8 cellular contexts compared by ENCODE assay signal in the genomic region with DNA sequence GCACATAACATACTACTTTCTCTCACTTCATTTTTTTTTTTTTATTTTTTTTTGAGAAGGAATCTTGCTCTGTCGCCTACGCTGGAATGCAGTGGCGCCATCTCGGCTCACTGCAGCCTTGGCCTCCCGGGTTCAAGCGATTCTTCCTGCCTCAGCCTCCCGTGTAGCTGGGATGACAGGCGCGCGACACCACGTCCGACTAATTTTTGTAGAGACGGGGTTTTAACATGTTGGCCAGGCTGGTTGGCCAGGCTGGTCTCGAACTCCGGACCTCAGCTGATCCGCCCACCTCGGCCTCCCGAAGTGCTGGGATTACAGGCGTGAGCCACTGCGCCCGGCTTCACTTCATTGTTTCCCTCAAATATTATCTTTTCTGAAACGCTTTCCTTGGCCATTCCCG. TPM values are rescaled to one million over a fixed set of nuclear protein-coding genes. Genes with fewer than 3 reads are reported as not detected.
DNase-seq lines count a peak whose midpoint lies in the region; ATAC-seq and TF ChIP-seq lines count a peak whose summit lies in the region.

No MANE protein-coding gene starts in this region.

- peak overlapping the region; percentile 96 for H3K4me3 ChIP-seq in BE2C (ENCODE audit: low read depth, low read length)
- peak overlapping the region; percentile 68 for H3K4me3 ChIP-seq in MM.1S (ENCODE audit: low read length)
- peak overlapping the region; percentile 37 for H3K4me3 ChIP-seq in choroid plexus epithelial cell (ENCODE audit: low read depth, low read length)

- peaks cover 39% of the 10 kb centered on the region for H3K36me3 Mint-ChIP-seq in nephron (ENCODE audit: low read depth)

- H3K27ac Mint-ChIP-seq in nephron: peak overlapping the region in 2 of 3 experiments; percentile 30 to 91

- DNase-seq in BE2C (no peak), MM.1S (no peak), choroid plexus epithelial cell (ENCODE audit: low read depth) (no peak), ACHN (no peak), KBM-7 (no peak)

- peak overlapping the region; percentile 98 to 99 (median 99) for H3K4me3 Mint-ChIP-seq in nephron

- H3K4me1 ChIP-seq in BE2C: no peaks in the 10 kb centered on the region
- peaks cover 4% of the 10 kb centered on the region; the same call in 1 of the 2 replicates for H3K4me1 ChIP-seq in MM.1S (ENCODE audit: low read length)

- no peaks in the 10 kb centered on the region for H3K9me3 Mint-ChIP-seq in nephron

- H3K79me2 ChIP-seq in MM.1S (ENCODE audit: low read length): peaks cover 25% of the 10 kb centered on the region

- H4K20me1 ChIP-seq in MM.1S (ENCODE audit: insufficient read depth, low read length): no peaks in the 10 kb centered on the region

- H3K9me3 ChIP-seq in BE2C (no peaks in the 10 kb centered on the region), MM.1S (replicated peaks; ENCODE audit: insufficient read depth, low read length) (no peaks in the 10 kb centered on the region)

- no peaks in the 10 kb centered on the region for H3K9me2 ChIP-seq in MM.1S (replicated peaks; ENCODE audit: insufficient read depth, low read length)

- H3K9ac ChIP-seq in MM.1S (ENCODE audit: low read length): no peak overlapping the region; the same call in 1 of the 2 replicates

- H3K27me3 ChIP-seq in BE2C (no peaks in the 10 kb centered on the region), MM.1S (replicated peaks; ENCODE audit: insufficient read depth, low read length) (no peaks in the 10 kb centered on the region)

- no peak for TF ChIP-seq CTCF in BE2C (IDR thresholded peaks at IDR 0.05; ENCODE audit: low read depth, low read length)
- TF ChIP-seq CTCF in MM.1S (IDR thresholded peaks at IDR 0.05; ENCODE audit: low read length): no peak
- no peak for TF ChIP-seq CTCF in choroid plexus epithelial cell (conservative IDR thresholded peaks at IDR 0.05; ENCODE audit: low read depth, low read length)
- TF ChIP-seq CTCF in nephron (IDR thresholded peaks at IDR 0.05; ENCODE audit: unreplicated experiment in 3 of 3): no peak

- in situ Hi-C loops in ACHN (cut with HindIII; ENCODE audit: low pct_ligation_motif_present, low pct_unique_long_range_greater_than_20kb, low sequenced_read_pairs) (no loop called here), KBM-7 (cut with MboI; ENCODE audit: low pct_unique_long_range_greater_than_20kb, low sequenced_read_pairs) (no loop called here)

- H3K4me1 Mint-ChIP-seq in nephron: peaks cover 24% of the 10 kb centered on the region

- H3K4me2 ChIP-seq in MM.1S (ENCODE audit: low read depth, low read length): peak overlapping the region; percentile 81; the same call in 1 of the 2 replicates

- no peak overlapping the region for H3K27ac ChIP-seq in MM.1S (ENCODE audit: low read length)

- H3K36me3 ChIP-seq in BE2C (peaks cover 25% of the 10 kb centered on the region), MM.1S (replicated peaks; ENCODE audit: insufficient read depth, low read length) (peaks cover 6% of the 10 kb centered on the region; the same call in 1 of the 2 replicates)

- peak overlapping the region; percentile 64; the same call in 1 of the 2 replicates for H2AFZ ChIP-seq in MM.1S (ENCODE audit: low read length)

- H3K27me3 Mint-ChIP-seq in nephron (ENCODE audit: low read depth): no peaks in the 10 kb centered on the region

- peaks cover 13% of the 10 kb centered on the region; the same call in 1 of the 2 replicates for H3F3A ChIP-seq in MM.1S (ENCODE audit: insufficient read depth, low read length)

- ATAC-seq in HG02973 (IDR thresholded peaks at IDR 0.05; ENCODE audit: unreplicated experiment) (no peak), GM21381 (IDR thresholded peaks at IDR 0.05; ENCODE audit: unreplicated experiment) (no peak)

RNA-seq across cellular contexts. Expression of a gene that starts 0.6 kb away (rescaled TPM):
- 36.0 TPM for polyA plus RNA-seq in BE2C (2012; ENCODE audit: insufficient read depth, insufficient read length, low read depth)

RNA-seq across cellular contexts. Expression of a gene that starts 23.2 kb away (rescaled TPM):
- polyA plus RNA-seq in BE2C (2012; ENCODE audit: insufficient read depth, insufficient read length, low read depth): 189 TPM

RNA-seq across cellular contexts. Expression of a gene that starts 57.5 kb away (rescaled TPM):
- polyA plus RNA-seq in BE2C (2012; ENCODE audit: insufficient read depth, insufficient read length, low read depth): 90.3 TPM

RNA-seq across cellular contexts. Expression of a gene that starts 57.7 kb away (rescaled TPM):
- 108 TPM for polyA plus RNA-seq in BE2C (2012; ENCODE audit: insufficient read depth, insufficient read length, low read depth)

Comparison
In these comparisons a context has a peak if more than half of its experiments do, and no peak if none do; other contexts are left out.
1. H3K4me3 ChIP-seq: peak in every context shown above with its lines; median percentile 96 in BE2C; 68 in MM.1S; 37 in choroid plexus epithelial cell.